ENCODE assay signal across 8 cellular contexts in genomic region chr12:4604684-4605193, GRCh38. TPM values are rescaled to one million over a fixed set of nuclear protein-coding genes. Genes with fewer than 3 reads are reported as not detected.
DNase-seq lines count a peak whose midpoint lies in the region; ATAC-seq, FAIRE-seq and TF ChIP-seq lines count a peak whose summit lies in the region.

No MANE protein-coding gene starts in this region.

- TF ChIP-seq CTCF in AG09309 (IDR thresholded peaks at IDR 0.05; ENCODE audit: control insufficient read depth, insufficient read depth, low read depth, low read length, missing control alignments) (peak; percentile 98), keratinocyte (optimal IDR thresholded peaks at IDR 0.05 in 1 of 3, IDR thresholded peaks at IDR 0.05 in 1 of 3, conservative IDR thresholded peaks at IDR 0.05 in 1 of 3; ENCODE audit: extremely low read depth in 1 of 3, insufficient read depth in 2 of 3, low read length in 3 of 3) (peak; percentile 97 to 99 (median 98))

- peak overlapping the region; percentile 99 for H3K4me3 Mint-ChIP-seq in central memory CD8-positive, alpha-beta T cell

- peaks cover 10% of the 10 kb centered on the region for H3K79me2 ChIP-seq in keratinocyte (ENCODE audit: control insufficient read depth, insufficient read depth, low read length)

- no peaks in the 10 kb centered on the region for H4K20me1 ChIP-seq in keratinocyte (ENCODE audit: control insufficient read depth, extremely low read depth, insufficient read depth, low read length)

- peak overlapping the region; percentile 92 for H3K27ac Mint-ChIP-seq in central memory CD8-positive, alpha-beta T cell (ENCODE audit: low read depth)

- ATAC-seq in GM18867 (IDR thresholded peaks at IDR 0.05; ENCODE audit: unreplicated experiment) (peak; percentile 93), HG03103 (IDR thresholded peaks at IDR 0.05; ENCODE audit: low read depth, unreplicated experiment) (peak; percentile 89)
- peak; percentile 94 for ATAC-seq in central memory CD8-positive, alpha-beta T cell (replicated peaks; ENCODE audit: extremely low read depth, poor library complexity, severe bottlenecking)

- H3K27me3 Mint-ChIP-seq in central memory CD8-positive, alpha-beta T cell = peaks cover 21% of the 10 kb centered on the region

- peaks cover 2% of the 10 kb centered on the region for H3K27me3 ChIP-seq in keratinocyte (ENCODE audit: control insufficient read depth, extremely low read depth, insufficient read depth, low read length)

- no peaks in the 10 kb centered on the region for H3K9me3 ChIP-seq in keratinocyte (ENCODE audit: control insufficient read depth, low read depth, low read length)

- H3K36me3 Mint-ChIP-seq in central memory CD8-positive, alpha-beta T cell (ENCODE audit: insufficient read depth) = peaks cover 10% of the 10 kb centered on the region

- peak overlapping the region; percentile 63 for H3K4me2 ChIP-seq in keratinocyte (ENCODE audit: control insufficient read depth, extremely low read depth, insufficient read depth, low read depth, low read length)

- H3K4me1 Mint-ChIP-seq in central memory CD8-positive, alpha-beta T cell = peaks cover 31% of the 10 kb centered on the region

- peak overlapping the region; percentile 91 for H3K9ac ChIP-seq in keratinocyte (ENCODE audit: control insufficient read depth, extremely low read depth, insufficient read depth, low read length)

- dilution Hi-C loops in keratinocyte (cut with MboI; ENCODE audit: extremely low pct_ligation_motif_present, low sequenced_read_pairs) = no loop called here

- peak; percentile 96 for FAIRE-seq in keratinocyte (lab: Jason Lieb, UNC)

- H2AFZ ChIP-seq in keratinocyte (ENCODE audit: control insufficient read depth, low read length) = peak overlapping the region; percentile 99

- peaks cover 2 to 8% of the 10 kb centered on the region in 2 experiments for H3K36me3 ChIP-seq in keratinocyte (ENCODE audit: control insufficient read depth in 2 of 2, extremely low read depth in 1 of 2, insufficient read depth in 2 of 2, low read length in 2 of 2)

- H3K4me3 ChIP-seq in AG09309 (ENCODE audit: control insufficient read depth, low read depth, low read length) (peak overlapping the region; percentile 96), keratinocyte (ENCODE audit: control insufficient read depth in 2 of 3, extremely low read depth in 1 of 3, insufficient read depth in 2 of 3, low read depth in 1 of 3, low read length in 3 of 3) (peak overlapping the region; percentile 69 to 96 (median 93))

- H3K9me3 Mint-ChIP-seq in central memory CD8-positive, alpha-beta T cell = no peaks in the 10 kb centered on the region

- DNase-seq in AG09309 (ENCODE audit: low read depth) = peak; percentile 61
- peak; percentile 66 for DNase-seq in NCI-H2227 (lab: John Stamatoyannopoulos, UW; ENCODE audit: unreplicated experiment)
- DNase-seq in activated CD4-positive, CD25-positive, alpha-beta regulatory T cell treated with anti-CD3 and anti-CD28 coated beads, Interleukin-2, amount 50 U/mL, for 16 hours (ENCODE audit: low read depth, low spot score) = peak; percentile 60
- peak; percentile 65 to 66 for DNase-seq in central memory CD8-positive, alpha-beta T cell (ENCODE audit: low spot score in 2 of 2)
- peak; percentile 28 for DNase-seq in keratinocyte (ENCODE audit: low read depth, low spot score)
- DNase-seq in stimulated activated CD4-positive, alpha-beta T cell treated with anti-CD3 and anti-CD28 coated beads, Interleukin-15, amount 100 ng/mL, for 1 hour (ENCODE audit: low read depth in 1 of 2, low spot score in 1 of 2) = peak; percentile 54 to 59

- peak overlapping the region; percentile 71 for H3K27ac ChIP-seq in keratinocyte (ENCODE audit: control insufficient read depth, insufficient read depth, low read length)

- no peaks in the 10 kb centered on the region for H3K9me1 ChIP-seq in keratinocyte (ENCODE audit: control insufficient read depth, extremely low read depth, insufficient read depth, low read length)

- H3K4me1 ChIP-seq in keratinocyte (ENCODE audit: control insufficient read depth, extremely low read depth, insufficient read depth, low read length) = no peaks in the 10 kb centered on the region

RNA-seq across cellular contexts. Expression of gene DYRK4, which starts 42.7 kb away (rescaled TPM):
- polyA plus RNA-seq in keratinocyte = 43.0 to 64.6 TPM (median 60.1 TPM) in 3 replicates
- polyA plus RNA-seq in keratinocyte (2011; ENCODE audit: low read depth) = 18.2 TPM
- 52.5 and 69.6 TPM in 2 replicates for polyA plus RNA-seq in keratinocyte (2011; cell fraction: cytosol; rRNA removed)
- polyA plus RNA-seq in keratinocyte (2011; cell fraction: nucleus; rRNA removed) = 36.7 TPM in 2 replicates
- polyA plus RNA-seq in keratinocyte (2012; ENCODE audit: low replicate concordance) = 29.4 and 41.8 TPM in 2 replicates
- 16.5 to 33.5 TPM (median 24.3 TPM) in 3 replicates for polyA minus RNA-seq in keratinocyte
- 23.8 TPM for polyA minus RNA-seq in keratinocyte (2011; cell fraction: cytosol; rRNA and poly(A)+ RNA removed)
- polyA minus RNA-seq in keratinocyte (2011; cell fraction: nucleus; rRNA and poly(A)+ RNA removed) = 8.9 and 12.3 TPM in 2 replicates

RNA-seq across cellular contexts. Expression of gene AKAP3, which starts 44.1 kb away (rescaled TPM):
- polyA plus RNA-seq in keratinocyte = 0.72 to 0.95 TPM (median 0.88 TPM) in 3 replicates
- 0.45 TPM for polyA plus RNA-seq in keratinocyte (2011; ENCODE audit: low read depth)
- polyA plus RNA-seq in keratinocyte (2011; cell fraction: cytosol; rRNA removed) = 1.1 and 1.4 TPM in 2 replicates
- 1.7 and 2.5 TPM in 2 replicates for polyA plus RNA-seq in keratinocyte (2011; cell fraction: nucleus; rRNA removed)
- polyA plus RNA-seq in keratinocyte (2012; ENCODE audit: low replicate concordance) = 0.52 and 0.76 TPM in 2 replicates
- polyA minus RNA-seq in keratinocyte = 0.86 to 1.4 TPM (median 1.0 TPM) in 3 replicates
- 0.77 TPM for polyA minus RNA-seq in keratinocyte (2011; cell fraction: cytosol; rRNA and poly(A)+ RNA removed)
- 0.47 and 0.74 TPM in 2 replicates for polyA minus RNA-seq in keratinocyte (2011; cell fraction: nucleus; rRNA and poly(A)+ RNA removed)

RNA-seq across cellular contexts. Expression of gene NDUFA9, which starts 44.2 kb away (rescaled TPM):
- polyA plus RNA-seq in keratinocyte = 68.0 to 94.6 TPM (median 84.6 TPM) in 3 replicates
- 30.3 TPM for polyA plus RNA-seq in keratinocyte (2011; ENCODE audit: low read depth)
- polyA plus RNA-seq in keratinocyte (2011; cell fraction: cytosol; rRNA removed) = 41.4 and 45.8 TPM in 2 replicates
- 52.1 and 59.3 TPM in 2 replicates for polyA plus RNA-seq in keratinocyte (2011; cell fraction: nucleus; rRNA removed)
- 64.6 and 122 TPM in 2 replicates for polyA plus RNA-seq in keratinocyte (2012; ENCODE audit: low replicate concordance)
- polyA minus RNA-seq in keratinocyte = 131 to 188 TPM (median 176 TPM) in 3 replicates
- 64.8 TPM for polyA minus RNA-seq in keratinocyte (2011; cell fraction: cytosol; rRNA and poly(A)+ RNA removed)
- polyA minus RNA-seq in keratinocyte (2011; cell fraction: nucleus; rRNA and poly(A)+ RNA removed) = 22.4 and 30.5 TPM in 2 replicates

Comparison
In these comparisons a context has a peak if more than half of its experiments do, and no peak if none do; other contexts are left out.
1. Peak in every context shown above with its lines: DNase-seq, ATAC-seq, H3K4me3 ChIP-seq and H3K27ac ChIP-seq.